ENCODE assay signal across 8 cellular contexts in the genomic region with DNA sequence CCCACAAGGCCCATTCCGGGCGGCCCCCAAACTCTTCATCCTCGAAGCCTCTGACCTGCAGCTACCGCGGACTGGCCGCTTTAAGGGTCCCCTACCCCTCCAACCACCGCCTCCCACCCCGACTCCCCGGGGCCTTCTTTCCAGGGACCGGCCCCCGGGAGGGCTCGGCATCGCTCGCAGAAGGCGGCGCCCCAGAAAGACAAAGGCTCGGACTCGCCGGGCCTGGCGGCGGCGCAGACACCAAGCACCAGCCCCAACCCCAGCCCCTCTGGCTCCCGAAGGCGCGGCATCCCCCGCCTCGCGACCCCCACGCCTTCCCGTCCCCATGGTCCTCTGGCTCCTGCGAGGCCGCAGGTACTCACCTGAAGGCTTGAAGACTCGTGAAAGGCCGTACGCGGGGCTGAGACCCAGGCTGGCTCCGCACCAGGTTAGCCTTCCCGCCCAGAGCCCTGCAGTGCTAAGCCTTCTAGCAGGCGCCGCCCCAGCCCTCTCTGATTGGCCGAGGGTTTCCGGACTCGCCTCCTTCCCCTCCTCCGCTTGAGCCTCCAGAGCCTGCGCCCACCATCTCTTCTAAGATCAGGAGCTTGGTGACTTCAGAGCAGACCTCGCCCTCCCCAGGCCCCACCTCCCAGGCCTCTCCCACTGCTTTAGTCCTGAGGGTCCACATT. TPM values are rescaled to one million over a fixed set of nuclear protein-coding genes. Genes with fewer than 3 reads are reported as not detected.
DNase-seq lines count a peak whose midpoint lies in the region; ATAC-seq and TF ChIP-seq lines count a peak whose summit lies in the region.
"Not testable (repeated sequence)": the region's sequence is repeated elsewhere in the genome, so short reads cannot be mapped to it uniquely, and the experiment has no call there.

A gene (minus strand): TSS at position 459 of the 668 bp plus-strand sequence.

- H3K27ac Mint-ChIP-seq in central memory CD8-positive, alpha-beta T cell (ENCODE audit: low read depth); mesothelial cell of epicardium: not testable (repeated sequence)

- not testable (repeated sequence) for H3K9me2 ChIP-seq in PC-3 (replicated peaks; ENCODE audit: low read length)

- H3K4me1 Mint-ChIP-seq in central memory CD8-positive, alpha-beta T cell; mesothelial cell of epicardium: not testable (repeated sequence)

- intact Hi-C loops in PC-3 (cut with micrococcal nuclease): not testable (repeated sequence)

- WGBS in upper lobe of left lung, 2 donors: no CpG with 5 or more reads among the region's 46 CpGs

- H3K27ac ChIP-seq in PC-3 (ENCODE audit: low read length); upper lobe of left lung: not testable (repeated sequence)

- H3K4me3 ChIP-seq in PC-3 (ENCODE audit: low read length); upper lobe of left lung: not testable (repeated sequence)

- TF ChIP-seq POLR2A in upper lobe of left lung (IDR thresholded peaks at IDR 0.05): not testable (repeated sequence)

- not testable (repeated sequence) for H4K20me1 ChIP-seq in PC-3 (ENCODE audit: low read length)

- not testable (repeated sequence) for H3K9ac ChIP-seq in PC-3 (ENCODE audit: low read length)

- H3K9me3 Mint-ChIP-seq in central memory CD8-positive, alpha-beta T cell; mesothelial cell of epicardium: not testable (repeated sequence)

- H3K36me3 Mint-ChIP-seq in central memory CD8-positive, alpha-beta T cell (ENCODE audit: insufficient read depth); mesothelial cell of epicardium: not testable (repeated sequence)

- TF ChIP-seq CTCF in PC-3 (conservative IDR thresholded peaks at IDR 0.05; ENCODE audit: low read depth, low read length); mesothelial cell of epicardium (IDR thresholded peaks at IDR 0.05; ENCODE audit: unreplicated experiment); upper lobe of left lung (IDR thresholded peaks at IDR 0.05): not testable (repeated sequence)

- DNase-seq in PC-3; central memory CD8-positive, alpha-beta T cell (ENCODE audit: low spot score in 2 of 2); mesothelial cell of epicardium (ENCODE audit: low spot score in 2 of 2, unreplicated experiment in 2 of 2); upper lobe of left lung: not testable (repeated sequence)

- ATAC-seq in GM18858 (IDR thresholded peaks at IDR 0.05; ENCODE audit: unreplicated experiment): peak; percentile 90
- peak; percentile 99 for ATAC-seq in GM21360 (IDR thresholded peaks at IDR 0.05; ENCODE audit: unreplicated experiment)
- ATAC-seq in HG02642 (IDR thresholded peaks at IDR 0.05; ENCODE audit: poor library complexity, unreplicated experiment): peak; percentile 99
- ATAC-seq in HG03108 (IDR thresholded peaks at IDR 0.05; ENCODE audit: unreplicated experiment): peak; percentile 96
- ATAC-seq in PC-3: peak; percentile 96
- ATAC-seq in central memory CD8-positive, alpha-beta T cell (replicated peaks; ENCODE audit: extremely low read depth, poor library complexity, severe bottlenecking): peak; percentile 87
- ATAC-seq in upper lobe of left lung (ENCODE audit: low FRiP score in 2 of 2): peak; percentile 67 to 93

- not testable (repeated sequence) for H3K36me3 ChIP-seq in PC-3 (ENCODE audit: low read depth, low read length); upper lobe of left lung

- H3K4me3 Mint-ChIP-seq in central memory CD8-positive, alpha-beta T cell; mesothelial cell of epicardium: not testable (repeated sequence)

- H3K79me2 ChIP-seq in PC-3 (ENCODE audit: low read length): not testable (repeated sequence)

- POLR2A ChIA-PET in PC-3 (lab: Charles Lee; ENCODE audit: unreplicated experiment): not testable (repeated sequence)

- BruUV-seq in PC-3 (replicated peaks; lab: Mats Ljungman, UMichigan): not testable (repeated sequence)

- CTCF ChIA-PET in PC-3 (lab: Charles Lee): not testable (repeated sequence)

- H3K4me2 ChIP-seq in PC-3 (ENCODE audit: low read length): not testable (repeated sequence)

- not testable (repeated sequence) for H2AFZ ChIP-seq in PC-3 (ENCODE audit: low read length)

- not testable (repeated sequence) for H3K4me1 ChIP-seq in PC-3 (ENCODE audit: insufficient read depth, low read length); upper lobe of left lung

- H3K9me3 ChIP-seq in PC-3 (ENCODE audit: low read length); upper lobe of left lung: not testable (repeated sequence)

- not testable (repeated sequence) for H3K27me3 Mint-ChIP-seq in central memory CD8-positive, alpha-beta T cell; mesothelial cell of epicardium (ENCODE audit: low read depth)

- H3F3A ChIP-seq in PC-3 (ENCODE audit: low read length, unreplicated experiment): not testable (repeated sequence)

- H3K27me3 ChIP-seq in PC-3 (ENCODE audit: low read length); upper lobe of left lung: not testable (repeated sequence)

- not testable (repeated sequence) for TF ChIP-seq EP300 in upper lobe of left lung (IDR thresholded peaks at IDR 0.05)

RNA-seq across cellular contexts. Expression of the gene that starts here (rescaled TPM):
- 3.5 and 4.6 TPM in 2 replicates for total RNA-seq in PC-3 (2014; rRNA removed)
- total RNA-seq in mesothelial cell of epicardium: 13.7 to 18.8 TPM (median 16.9 TPM) in 3 replicates
- 1 to 10 TPM in 1 of 6 donors, under 1 TPM in 4, not detected in 1; 0.46 to 3.3 (median 0.72) TPM for total RNA-seq in upper lobe of left lung
